ENCODE assay signal across 9 cellular contexts in the genomic region with DNA sequence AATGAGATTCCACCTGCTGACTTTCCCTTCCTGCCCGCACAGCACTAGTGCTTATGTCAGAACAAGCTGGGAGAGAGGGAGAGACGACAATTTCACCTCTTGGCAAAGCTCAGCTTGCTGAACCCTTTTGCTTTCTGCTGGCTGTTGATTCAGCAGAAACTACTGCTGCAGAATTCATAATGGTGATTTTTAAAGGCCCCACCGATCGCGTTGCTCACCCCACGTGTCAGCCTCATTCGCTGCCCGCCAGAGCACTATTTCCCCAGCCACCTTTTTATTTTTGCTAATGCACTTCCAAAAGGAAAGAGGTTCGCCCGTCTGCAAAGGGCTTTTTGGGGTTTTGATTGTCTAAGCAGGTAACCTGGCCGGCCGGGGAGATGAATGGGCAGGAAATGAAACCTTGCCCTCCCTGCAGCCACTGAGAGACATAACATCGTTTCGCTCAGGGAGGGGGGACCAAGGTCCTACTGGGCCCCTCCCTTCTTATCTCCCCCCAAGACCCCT. TPM values are rescaled to one million over a fixed set of nuclear protein-coding genes. Genes with fewer than 3 reads are reported as not detected.
DNase-seq lines count a peak whose midpoint lies in the region; ATAC-seq and TF ChIP-seq lines count a peak whose summit lies in the region.
"Had no signal": no experiment of that assay in that cellular context is flagged by ENCODE, and none has a peak within 500 bp of the region (broad histone marks: within the 10 kb centered on the region; RNA-seq: fewer than 3 reads in every experiment).

No MANE protein-coding gene starts in this region.

- no peak for TF ChIP-seq RAD21 in SK-N-SH (IDR thresholded peaks at IDR 0.05; ENCODE audit: low read length)

- H3K4me1 Mint-ChIP-seq in activated T-cell treated with anti-CD3 and anti-CD28 coated beads, Interleukin-2, amount 50 U/mL, for 24 hours (ENCODE audit: low read depth), result peaks cover 23% of the 10 kb centered on the region

- no peaks in the 10 kb centered on the region for H3K9me2 ChIP-seq in SK-N-SH

- H3K4me1 ChIP-seq in SK-N-SH (ENCODE audit: control insufficient read depth in 1 of 2, insufficient read depth in 2 of 2, low read depth in 1 of 2, low read length in 1 of 2), result peaks cover 0 to 9% of the 10 kb centered on the region in 2 experiments; a peak in 3 of 4 replicates
- peaks cover 48% of the 10 kb centered on the region for H3K4me1 ChIP-seq in iPS-18a (ENCODE audit: control insufficient read depth, low read depth, low read length)
- H3K4me1 ChIP-seq in spleen, result peaks cover 9 to 29% (median 23%) of the 10 kb centered on the region in 6 donors

- peak overlapping the region; percentile 84 for H3K4me3 Mint-ChIP-seq in activated T-cell treated with anti-CD3 and anti-CD28 coated beads, Interleukin-2, amount 50 U/mL, for 24 hours

- ATAC-seq in SK-N-SH treated with all-trans-retinoic acid at 6 μM for 48 hours, result no peak

- H3K79me2 ChIP-seq in SK-N-SH (ENCODE audit: insufficient read depth), result no peaks in the 10 kb centered on the region

- no peaks in the 10 kb centered on the region for H3K9me3 ChIP-seq in SK-N-SH
- no peaks in the 10 kb centered on the region for H3K9me3 ChIP-seq in iPS-18a (ENCODE audit: control insufficient read depth, low read depth, low read length)
- H3K9me3 ChIP-seq in spleen, result no peaks in the 10 kb centered on the region

- H3K27me3 Mint-ChIP-seq in activated T-cell treated with anti-CD3 and anti-CD28 coated beads, Interleukin-2, amount 50 U/mL, for 24 hours, result peaks cover 36% of the 10 kb centered on the region

- H3K4me3 ChIP-seq in SK-N-SH (ENCODE audit: low read depth in 2 of 2, low read length in 1 of 2) (peak overlapping the region; percentile 78 to 88), iPS-18a (ENCODE audit: low read length) (peak overlapping the region; percentile 79), spleen (peak overlapping the region; percentile 19 to 80 (median 52))

- H3K9ac ChIP-seq in SK-N-SH (peak overlapping the region; percentile 27; the same call in 1 of the 2 replicates), iPS-18a (ENCODE audit: low read length) (peak overlapping the region; percentile 18)

- H3K36me3 ChIP-seq in SK-N-SH (replicated peaks in 1 of 2; ENCODE audit: control insufficient read depth in 1 of 2, insufficient read depth in 2 of 2, low read length in 1 of 2) (no peaks in the 10 kb centered on the region), iPS-18a (ENCODE audit: control insufficient read depth, low read depth, low read length) (no peaks in the 10 kb centered on the region), spleen (no peaks in the 10 kb centered on the region)

- no peaks in the 10 kb centered on the region for H3K9me3 Mint-ChIP-seq in activated T-cell treated with anti-CD3 and anti-CD28 coated beads, Interleukin-2, amount 50 U/mL, for 24 hours

- TF ChIP-seq CTCF in SK-N-SH (IDR thresholded peaks at IDR 0.05) (no peak), spleen (IDR thresholded peaks at IDR 0.05 in 8 of 11, conservative IDR thresholded peaks at IDR 0.05 in 3 of 11) (no peak)

- H3K27ac Mint-ChIP-seq in activated T-cell treated with anti-CD3 and anti-CD28 coated beads, Interleukin-2, amount 50 U/mL, for 24 hours, result peak overlapping the region; percentile 11

- DNase-seq in SK-N-SH, result no peak
- DNase-seq in activated T-cell treated with anti-CD3 and anti-CD28 coated beads, Interleukin-2, amount 50 U/mL, for 24 hours, result peak; percentile 32
- DNase-seq in spleen, result no peak
- no peak for DNase-seq in GF-D8 (lab: John Stamatoyannopoulos, UW)
- no peak for DNase-seq in HEK293T (ENCODE audit: extremely low spot score)
- no peak for DNase-seq in OCI-M1 (lab: John Stamatoyannopoulos, UW)
- DNase-seq: DND-41 had no signal

- no peaks in the 10 kb centered on the region for H3K36me3 Mint-ChIP-seq in activated T-cell treated with anti-CD3 and anti-CD28 coated beads, Interleukin-2, amount 50 U/mL, for 24 hours (ENCODE audit: low read depth)

- H3K4me2 ChIP-seq in SK-N-SH, result peak overlapping the region; percentile 94

- no peaks in the 10 kb centered on the region; the same call in 1 of the 2 replicates for H4K20me1 ChIP-seq in SK-N-SH (ENCODE audit: insufficient read depth)

- WGBS in SK-N-SH (ENCODE audit: low lambda C conversion rate), result 62% methylated on average over 14 of the region's 14 CpGs
- 2 to 8% (median 6%) methylated on average over 14 of the region's 14 CpGs for WGBS in spleen, 5 donors

- CTCF ChIA-PET in SK-N-SH (lab: Yijun Ruan, JAX), result interaction anchor here (0.8 to 2.0 kb wide), 4 partner anchors 70 to 327 kb away, joined by 3 to 12 read pairs (median 5); no protein-coding TSS in a partner anchor
- CTCF ChIA-PET in HEK293T (lab: Yijun Ruan, JAX), result no interaction called here

- peaks cover 13% of the 10 kb centered on the region for H3F3A ChIP-seq in SK-N-SH (replicated peaks; ENCODE audit: insufficient read depth)

- H2AFZ ChIP-seq in SK-N-SH (ENCODE audit: low read depth), result peak overlapping the region; percentile 81; the same call in 1 of the 2 replicates

- POLR2A ChIA-PET in SK-N-SH (lab: Yijun Ruan, JAX), result no interaction called here
- POLR2A ChIA-PET in HEK293T (lab: Yijun Ruan, JAX), result no interaction called here

- TF ChIP-seq POLR2A in spleen (IDR thresholded peaks at IDR 0.05), result no peak

- H3K27ac ChIP-seq in SK-N-SH (ENCODE audit: low read depth in 2 of 2, low read length in 1 of 2), result no peak overlapping the region
- H3K27ac ChIP-seq in iPS-18a (ENCODE audit: low read length), result no peak overlapping the region
- peak overlapping the region in 3 of 8 donors; percentile 59 to 74 (median 62) for H3K27ac ChIP-seq in spleen

- intact Hi-C loops in spleen (cut with DNase I; ENCODE audit: low total_unique reads), result no loop called here

- no peak for TF ChIP-seq EP300 in SK-N-SH (IDR thresholded peaks at IDR 0.05; ENCODE audit: borderline replicate concordance in 1 of 2, low read depth in 1 of 2, low read length in 1 of 2)

- H3K27me3 ChIP-seq in SK-N-SH (ENCODE audit: insufficient read depth), result no peaks in the 10 kb centered on the region
- H3K27me3 ChIP-seq in iPS-18a (ENCODE audit: control insufficient read depth, insufficient read depth, low read length), result peaks cover 43% of the 10 kb centered on the region
- peaks cover 0 to 48% (median 34%) of the 10 kb centered on the region in 7 donors for H3K27me3 ChIP-seq in spleen (replicated peaks in 1 of 7)

TF ChIP-seq in SK-N-SH, 30 proteins besides CTCF, POLR2A, EP300 and RAD21 (continues in another document):
- no peak for TF ChIP-seq TCF12 (IDR thresholded peaks at IDR 0.05)
- TF ChIP-seq ZBTB33 (IDR thresholded peaks at IDR 0.05; ENCODE audit: borderline replicate concordance, low read depth), result no peak

TF ChIP-seq in SK-N-SH treated with all-trans-retinoic acid at 6 μM for 48 hours, 23 proteins besides CTCF, POLR2A, EP300 and RAD21:
- TF ChIP-seq ISL1 (CRISPR knock-in tag; IDR thresholded peaks at IDR 0.05) (no peak), ESRRG (CRISPR knock-in tag; IDR thresholded peaks at IDR 0.05) (no peak), ZFP30 (CRISPR knock-in tag; IDR thresholded peaks at IDR 0.05) (no peak)

TF ChIP-seq in HEK293T, 16 proteins besides CTCF, POLR2A, EP300 and RAD21:
- TF ChIP-seq FOXM1 (IDR thresholded peaks at IDR 0.05; ENCODE audit: borderline replicate concordance) (no peak), SP1 (IDR thresholded peaks at IDR 0.05) (no peak), NFRKB (IDR thresholded peaks at IDR 0.05) (no peak), LEF1 (IDR thresholded peaks at IDR 0.05; ENCODE audit: borderline replicate concordance) (no peak), FOXK2 (IDR thresholded peaks at IDR 0.05) (no peak), BHLHE40 (IDR thresholded peaks at IDR 0.05; ENCODE audit: borderline replicate concordance) (no peak), FOXA1 (IDR thresholded peaks at IDR 0.05) (no peak), CTBP1 (IDR thresholded peaks at IDR 0.05; ENCODE audit: borderline replicate concordance) (no peak), L3MBTL2 (conservative IDR thresholded peaks at IDR 0.05) (no peak), ELF4 (IDR thresholded peaks at IDR 0.05) (no peak), HDGF (IDR thresholded peaks at IDR 0.05; ENCODE audit: borderline replicate concordance) (no peak), PKNOX1 (IDR thresholded peaks at IDR 0.05) (no peak), SUZ12 (IDR thresholded peaks at IDR 0.05) (no peak), ZNF384 (IDR thresholded peaks at IDR 0.05) (no peak), ARNT (IDR thresholded peaks at IDR 0.05) (no peak), TARDBP (IDR thresholded peaks at IDR 0.05) (no peak)

RNA-seq across cellular contexts. Expression of gene PPP2R2B, which starts 1.3 kb away (rescaled TPM):
- polyA plus RNA-seq in SK-N-SH (2012; rRNA removed) (11.4 and 11.9 TPM in 2 replicates), spleen (under 1 TPM; 0.17 to 0.86 (median 0.28) TPM)
- polyA plus RNA-seq in SK-N-SH (2012; cell fraction: cytosol; rRNA removed), result 13.4 and 13.7 TPM in 2 replicates
- polyA plus RNA-seq in SK-N-SH (2012; cell fraction: nucleus; rRNA removed), result 5.4 and 8.3 TPM in 2 replicates
- 1 to 10 TPM; 3.2 to 9.3 (median 6.0) TPM for total RNA-seq in spleen
